Comparison of ENCODE assay signal across 1 cellular context in the genomic region with DNA sequence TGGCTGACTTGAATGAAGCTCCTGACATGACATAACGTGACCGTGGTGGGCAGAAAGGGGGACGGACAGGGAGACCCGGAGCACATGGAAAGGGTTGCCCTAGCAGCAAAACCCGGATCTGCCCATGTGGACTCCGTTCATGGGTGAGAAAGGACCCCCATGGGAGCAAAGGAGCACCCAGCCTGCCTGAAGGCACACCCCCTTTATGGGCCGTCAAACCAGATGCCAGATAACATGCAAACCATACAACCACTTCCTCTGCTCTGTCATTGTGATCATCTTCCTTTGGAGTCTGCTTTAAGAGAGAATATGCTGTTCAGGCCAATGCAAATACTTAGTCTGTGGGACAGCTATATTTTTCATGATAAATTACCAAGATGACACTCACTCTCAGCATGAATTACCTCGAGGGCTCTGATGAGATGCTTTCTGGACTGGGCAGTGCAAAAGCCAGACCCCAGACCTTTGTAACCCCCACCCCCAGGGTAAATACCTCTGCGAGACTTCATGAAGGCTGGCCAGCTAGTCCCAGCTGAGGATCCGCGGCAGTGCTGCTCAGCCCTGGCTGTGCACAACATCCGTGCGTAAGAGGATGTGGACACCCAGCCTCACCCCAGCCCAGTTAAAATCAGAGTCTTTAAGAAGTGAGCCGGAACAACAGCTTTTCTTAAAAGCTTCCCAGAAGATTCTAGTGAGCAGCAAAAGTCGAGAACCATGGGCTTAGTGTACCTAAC.
TF ChIP-seq lines count a peak whose summit lies in the region.

No MANE protein-coding gene starts in this region.

TF ChIP-seq in GM23338, 12 proteins besides CTCF, POLR2A, EP300 and RAD21 (continued from another document):
- TF ChIP-seq, protein P1, sequence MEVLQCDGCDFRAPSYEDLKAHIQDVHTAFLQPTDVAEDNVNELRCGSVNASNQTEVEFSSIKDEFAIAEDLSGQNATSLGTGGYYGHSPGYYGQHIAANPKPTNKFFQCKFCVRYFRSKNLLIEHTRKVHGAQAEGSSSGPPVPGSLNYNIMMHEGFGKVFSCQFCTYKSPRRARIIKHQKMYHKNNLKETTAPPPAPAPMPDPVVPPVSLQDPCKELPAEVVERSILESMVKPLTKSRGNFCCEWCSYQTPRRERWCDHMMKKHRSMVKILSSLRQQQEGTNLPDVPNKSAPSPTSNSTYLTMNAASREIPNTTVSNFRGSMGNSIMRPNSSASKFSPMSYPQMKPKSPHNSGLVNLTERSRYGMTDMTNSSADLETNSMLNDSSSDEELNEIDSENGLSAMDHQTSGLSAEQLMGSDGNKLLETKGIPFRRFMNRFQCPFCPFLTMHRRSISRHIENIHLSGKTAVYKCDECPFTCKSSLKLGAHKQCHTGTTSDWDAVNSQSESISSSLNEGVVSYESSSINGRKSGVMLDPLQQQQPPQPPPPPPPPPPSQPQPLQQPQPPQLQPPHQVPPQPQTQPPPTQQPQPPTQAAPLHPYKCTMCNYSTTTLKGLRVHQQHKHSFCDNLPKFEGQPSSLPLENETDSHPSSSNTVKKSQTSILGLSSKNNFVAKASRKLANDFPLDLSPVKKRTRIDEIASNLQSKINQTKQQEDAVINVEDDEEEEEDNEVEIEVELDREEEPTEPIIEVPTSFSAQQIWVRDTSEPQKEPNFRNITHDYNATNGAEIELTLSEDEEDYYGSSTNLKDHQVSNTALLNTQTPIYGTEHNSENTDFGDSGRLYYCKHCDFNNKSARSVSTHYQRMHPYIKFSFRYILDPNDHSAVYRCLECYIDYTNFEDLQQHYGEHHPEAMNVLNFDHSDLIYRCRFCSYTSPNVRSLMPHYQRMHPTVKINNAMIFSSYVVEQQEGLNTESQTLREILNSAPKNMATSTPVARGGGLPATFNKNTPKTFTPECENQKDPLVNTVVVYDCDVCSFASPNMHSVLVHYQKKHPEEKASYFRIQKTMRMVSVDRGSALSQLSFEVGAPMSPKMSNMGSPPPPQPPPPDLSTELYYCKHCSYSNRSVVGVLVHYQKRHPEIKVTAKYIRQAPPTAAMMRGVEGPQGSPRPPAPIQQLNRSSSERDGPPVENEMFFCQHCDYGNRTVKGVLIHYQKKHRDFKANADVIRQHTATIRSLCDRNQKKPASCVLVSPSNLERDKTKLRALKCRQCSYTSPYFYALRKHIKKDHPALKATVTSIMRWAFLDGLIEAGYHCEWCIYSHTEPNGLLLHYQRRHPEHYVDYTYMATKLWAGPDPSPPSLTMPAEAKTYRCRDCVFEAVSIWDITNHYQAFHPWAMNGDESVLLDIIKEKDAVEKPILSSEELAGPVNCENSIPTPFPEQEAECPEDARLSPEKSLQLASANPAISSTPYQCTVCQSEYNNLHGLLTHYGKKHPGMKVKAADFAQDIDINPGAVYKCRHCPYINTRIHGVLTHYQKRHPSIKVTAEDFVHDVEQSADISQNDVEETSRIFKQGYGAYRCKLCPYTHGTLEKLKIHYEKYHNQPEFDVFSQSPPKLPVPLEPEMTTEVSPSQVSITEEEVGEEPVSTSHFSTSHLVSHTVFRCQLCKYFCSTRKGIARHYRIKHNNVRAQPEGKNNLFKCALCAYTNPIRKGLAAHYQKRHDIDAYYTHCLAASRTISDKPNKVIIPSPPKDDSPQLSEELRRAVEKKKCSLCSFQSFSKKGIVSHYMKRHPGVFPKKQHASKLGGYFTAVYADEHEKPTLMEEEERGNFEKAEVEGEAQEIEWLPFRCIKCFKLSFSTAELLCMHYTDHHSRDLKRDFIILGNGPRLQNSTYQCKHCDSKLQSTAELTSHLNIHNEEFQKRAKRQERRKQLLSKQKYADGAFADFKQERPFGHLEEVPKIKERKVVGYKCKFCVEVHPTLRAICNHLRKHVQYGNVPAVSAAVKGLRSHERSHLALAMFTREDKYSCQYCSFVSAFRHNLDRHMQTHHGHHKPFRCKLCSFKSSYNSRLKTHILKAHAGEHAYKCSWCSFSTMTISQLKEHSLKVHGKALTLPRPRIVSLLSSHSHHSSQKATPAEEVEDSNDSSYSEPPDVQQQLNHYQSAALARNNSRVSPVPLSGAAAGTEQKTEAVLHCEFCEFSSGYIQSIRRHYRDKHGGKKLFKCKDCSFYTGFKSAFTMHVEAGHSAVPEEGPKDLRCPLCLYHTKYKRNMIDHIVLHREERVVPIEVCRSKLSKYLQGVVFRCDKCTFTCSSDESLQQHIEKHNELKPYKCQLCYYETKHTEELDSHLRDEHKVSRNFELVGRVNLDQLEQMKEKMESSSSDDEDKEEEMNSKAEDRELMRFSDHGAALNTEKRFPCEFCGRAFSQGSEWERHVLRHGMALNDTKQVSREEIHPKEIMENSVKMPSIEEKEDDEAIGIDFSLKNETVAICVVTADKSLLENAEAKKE (CRISPR knock-in tag; IDR thresholded peaks at IDR 0.05) = no peak
- TF ChIP-seq EZH2 (IDR thresholded peaks at IDR 0.05; ENCODE audit: low read depth, unreplicated experiment) = no peak
- TF ChIP-seq ZNF114 (CRISPR knock-in tag; IDR thresholded peaks at IDR 0.05) = no peak
- TF ChIP-seq, protein P2, sequence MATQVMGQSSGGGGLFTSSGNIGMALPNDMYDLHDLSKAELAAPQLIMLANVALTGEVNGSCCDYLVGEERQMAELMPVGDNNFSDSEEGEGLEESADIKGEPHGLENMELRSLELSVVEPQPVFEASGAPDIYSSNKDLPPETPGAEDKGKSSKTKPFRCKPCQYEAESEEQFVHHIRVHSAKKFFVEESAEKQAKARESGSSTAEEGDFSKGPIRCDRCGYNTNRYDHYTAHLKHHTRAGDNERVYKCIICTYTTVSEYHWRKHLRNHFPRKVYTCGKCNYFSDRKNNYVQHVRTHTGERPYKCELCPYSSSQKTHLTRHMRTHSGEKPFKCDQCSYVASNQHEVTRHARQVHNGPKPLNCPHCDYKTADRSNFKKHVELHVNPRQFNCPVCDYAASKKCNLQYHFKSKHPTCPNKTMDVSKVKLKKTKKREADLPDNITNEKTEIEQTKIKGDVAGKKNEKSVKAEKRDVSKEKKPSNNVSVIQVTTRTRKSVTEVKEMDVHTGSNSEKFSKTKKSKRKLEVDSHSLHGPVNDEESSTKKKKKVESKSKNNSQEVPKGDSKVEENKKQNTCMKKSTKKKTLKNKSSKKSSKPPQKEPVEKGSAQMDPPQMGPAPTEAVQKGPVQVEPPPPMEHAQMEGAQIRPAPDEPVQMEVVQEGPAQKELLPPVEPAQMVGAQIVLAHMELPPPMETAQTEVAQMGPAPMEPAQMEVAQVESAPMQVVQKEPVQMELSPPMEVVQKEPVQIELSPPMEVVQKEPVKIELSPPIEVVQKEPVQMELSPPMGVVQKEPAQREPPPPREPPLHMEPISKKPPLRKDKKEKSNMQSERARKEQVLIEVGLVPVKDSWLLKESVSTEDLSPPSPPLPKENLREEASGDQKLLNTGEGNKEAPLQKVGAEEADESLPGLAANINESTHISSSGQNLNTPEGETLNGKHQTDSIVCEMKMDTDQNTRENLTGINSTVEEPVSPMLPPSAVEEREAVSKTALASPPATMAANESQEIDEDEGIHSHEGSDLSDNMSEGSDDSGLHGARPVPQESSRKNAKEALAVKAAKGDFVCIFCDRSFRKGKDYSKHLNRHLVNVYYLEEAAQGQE (IDR thresholded peaks at IDR 0.05; ENCODE audit: unreplicated experiment) = no peak
- TF ChIP-seq JUNB (IDR thresholded peaks at IDR 0.05; ENCODE audit: unreplicated experiment) = no peak
- TF ChIP-seq POLR2AphosphoS5 (IDR thresholded peaks at IDR 0.05; ENCODE audit: low read depth) = no peak
- TF ChIP-seq CREB1 (CRISPR knock-in tag; IDR thresholded peaks at IDR 0.05; ENCODE audit: low read depth) = no peak
- TF ChIP-seq STAT1 (IDR thresholded peaks at IDR 0.05; ENCODE audit: unreplicated experiment) = no peak
